8 cellular contexts compared by ENCODE assay signal in genomic region chr11:60334005-60334620, GRCh38. TPM values are rescaled to one million over a fixed set of nuclear protein-coding genes. Genes with fewer than 3 reads are reported as not detected.
DNase-seq lines count a peak whose midpoint lies in the region; ATAC-seq and TF ChIP-seq lines count a peak whose summit lies in the region.
"Had no signal": no experiment of that assay in that cellular context is flagged by ENCODE, and none has a peak within 500 bp of the region (broad histone marks: within the 10 kb centered on the region; RNA-seq: fewer than 3 reads in every experiment).

No MANE protein-coding gene starts in this region.

- no peaks in the 10 kb centered on the region for H3K27me3 ChIP-seq in NT2/D1 (ENCODE audit: insufficient read depth, insufficient read length)
- H3K27me3 ChIP-seq in esophagus squamous epithelium: no peaks in the 10 kb centered on the region
- H3K27me3 ChIP-seq in neuronal stem cell (ENCODE audit: control insufficient read depth in 3 of 3, insufficient read depth in 3 of 3, low read depth in 1 of 3, low read length in 3 of 3): no peaks in the 10 kb centered on the region
- H3K27me3 ChIP-seq in tibial artery: no peaks in the 10 kb centered on the region

- H3K23ac ChIP-seq in neuronal stem cell (ENCODE audit: low read depth, low read length, poor library complexity): no peak overlapping the region

- no peak overlapping the region for H2AK5ac ChIP-seq in neuronal stem cell (ENCODE audit: low read depth, low read length)

- ATAC-seq in HG03039 (IDR thresholded peaks at IDR 0.05; ENCODE audit: unreplicated experiment): peak; percentile 55

- H2AFZ ChIP-seq in neuronal stem cell (ENCODE audit: low read length): peak overlapping the region; percentile 8

- H3K18ac ChIP-seq in neuronal stem cell (ENCODE audit: low read length): no peak overlapping the region

- H2BK15ac ChIP-seq in neuronal stem cell (ENCODE audit: low read length): no peak overlapping the region

- H3K14ac ChIP-seq in neuronal stem cell (ENCODE audit: low read length): no peak overlapping the region

- no peak overlapping the region for H3K4ac ChIP-seq in neuronal stem cell (ENCODE audit: low read length)

- H3K27ac ChIP-seq in esophagus squamous epithelium: peak overlapping the region in 1 of 4 donors; percentile 28
- no peak overlapping the region for H3K27ac ChIP-seq in neuronal stem cell (replicated peaks; ENCODE audit: low read length)
- no peak overlapping the region for H3K27ac ChIP-seq in tibial artery

- H2BK5ac ChIP-seq in neuronal stem cell (ENCODE audit: low read length): no peak overlapping the region

- H3K4me3 ChIP-seq in GM12865 (ENCODE audit: low read depth, low read length): no peak overlapping the region
- H3K4me3 ChIP-seq in NT2/D1 (ENCODE audit: insufficient read length, low read depth): no peak overlapping the region
- no peak overlapping the region for H3K4me3 ChIP-seq in esophagus squamous epithelium
- no peak overlapping the region for H3K4me3 ChIP-seq in neuronal stem cell (ENCODE audit: low read length in 2 of 2)
- no peak overlapping the region for H3K4me3 ChIP-seq in tibial artery

- no peaks in the 10 kb centered on the region for H3K9me3 ChIP-seq in NT2/D1 (ENCODE audit: insufficient read depth, low read length)
- no peaks in the 10 kb centered on the region for H3K9me3 ChIP-seq in esophagus squamous epithelium
- H3K9me3 ChIP-seq in neuronal stem cell (replicated peaks in 1 of 2; ENCODE audit: control insufficient read depth in 2 of 2, insufficient read depth in 1 of 2, low read depth in 1 of 2, low read length in 2 of 2): no peaks in the 10 kb centered on the region
- H3K9me3 ChIP-seq in tibial artery: no peaks in the 10 kb centered on the region

- no peak overlapping the region for H4K91ac ChIP-seq in neuronal stem cell (ENCODE audit: low read depth, low read length, poor library complexity)

- H3K36me3 ChIP-seq in NT2/D1 (ENCODE audit: insufficient read depth, insufficient read length, low read length) (no peaks in the 10 kb centered on the region), esophagus squamous epithelium (no peaks in the 10 kb centered on the region), neuronal stem cell (replicated peaks in 1 of 2; ENCODE audit: control insufficient read depth in 2 of 2, insufficient read depth in 2 of 2, low read length in 2 of 2) (no peaks in the 10 kb centered on the region), tibial artery (no peaks in the 10 kb centered on the region)

- WGBS in esophagus squamous epithelium, 2 donors: 0 to 18% methylated on average over 1 to 2 of the region's 2 CpGs
- WGBS in neuronal stem cell (ENCODE audit: extremely low coverage in 2 of 2, insufficient read length in 2 of 2, insufficient replicate concordance in 1 of 2), 2 donors: no CpG with 5 or more reads among the region's 2 CpGs

- no peak overlapping the region for H2BK120ac ChIP-seq in neuronal stem cell (ENCODE audit: low read depth, low read length)

- no peak overlapping the region for H2BK12ac ChIP-seq in neuronal stem cell (ENCODE audit: low read length)

- no peak overlapping the region for H3K9ac ChIP-seq in NT2/D1 (ENCODE audit: insufficient read length, low read depth)
- H3K9ac ChIP-seq in neuronal stem cell (ENCODE audit: low read depth, low read length, poor library complexity): no peak overlapping the region

- intact Hi-C loops in esophagus squamous epithelium (cut with DNase I) (no loop called here), tibial artery (cut with DNase I; ENCODE audit: low total_unique reads) (no loop called here)

- peak; percentile 89 for DNase-seq in GM12865 (ENCODE audit: low read depth)
- DNase-seq in NT2/D1 (ENCODE audit: low read depth, low spot score): peak; percentile 78
- DNase-seq in activated CD8-positive, alpha-beta memory T cell treated with anti-CD3 and anti-CD28 coated beads, Interleukin-2, amount 50 U/mL, for 4 hours: peak; percentile 61
- DNase-seq in esophagus squamous epithelium (lab: John Stamatoyannopoulos, UW): no peak
- DNase-seq in neuronal stem cell (ENCODE audit: low spot score): peak; percentile 71
- DNase-seq in tibial artery: peak in 1 of 2 donors; percentile 70

- no peak for TF ChIP-seq POLR2A in esophagus squamous epithelium (IDR thresholded peaks at IDR 0.05)

- H3K4me2 ChIP-seq in neuronal stem cell (ENCODE audit: insufficient read depth, low read length, poor library complexity, severe bottlenecking): no peak overlapping the region

- H3K4me1 ChIP-seq in NT2/D1 (ENCODE audit: insufficient read depth, insufficient read length) (no peaks in the 10 kb centered on the region), esophagus squamous epithelium (no peaks in the 10 kb centered on the region), neuronal stem cell (ENCODE audit: control insufficient read depth in 2 of 2, insufficient read depth in 1 of 2, low read depth in 1 of 2, low read length in 2 of 2) (no peaks in the 10 kb centered on the region), tibial artery (no peaks in the 10 kb centered on the region)

- no peaks in the 10 kb centered on the region for H3K79me1 ChIP-seq in neuronal stem cell (ENCODE audit: low read depth, low read length)

- H4K8ac ChIP-seq in neuronal stem cell (ENCODE audit: low read depth, low read length): no peak overlapping the region

- TF ChIP-seq CTCF in GM12865 (IDR thresholded peaks at IDR 0.05; ENCODE audit: insufficient read depth, low read depth, low read length, missing control alignments): peak; percentile 86
- TF ChIP-seq CTCF in esophagus squamous epithelium (IDR thresholded peaks at IDR 0.05): peak; percentile 32 to 65 (median 56)
- peak; percentile 39 to 40 for TF ChIP-seq CTCF in tibial artery (IDR thresholded peaks at IDR 0.05)

RNA-seq across cellular contexts. Expression of gene MS4A6E, which starts 7.1 kb away (rescaled TPM):
- not detected for total RNA-seq in esophagus squamous epithelium
- not detected for polyA plus RNA-seq in neuronal stem cell (2013, experiment 1 of 2)
- not detected for polyA plus RNA-seq in neuronal stem cell (2013, experiment 2 of 2)
- total RNA-seq: frontal cortex had no signal

RNA-seq across cellular contexts. Expression of gene MS4A7, which starts 44.2 kb away (rescaled TPM):
- 10 to 100 TPM in 2 of 4 donors, 1 to 10 TPM in 2; 3.8 to 23.5 (median 10.3) TPM for total RNA-seq in esophagus squamous epithelium
- not detected for polyA plus RNA-seq in neuronal stem cell (2013, experiment 1 of 2)
- not detected for polyA plus RNA-seq in neuronal stem cell (2013, experiment 2 of 2)

RNA-seq across cellular contexts. Expression of gene MS4A4A, which starts 53.6 kb away (rescaled TPM):
- total RNA-seq in esophagus squamous epithelium: 10 to 100 TPM in 2 of 4 donors, 1 to 10 TPM in 1, under 1 TPM in 1; 0.42 to 32.0 (median 8.3) TPM
- polyA plus RNA-seq in neuronal stem cell (2013, experiment 1 of 2): not detected
- polyA plus RNA-seq in neuronal stem cell (2013, experiment 2 of 2): not detected
